Comparison of ENCODE assay signal across 8 cellular contexts in the genomic region with DNA sequence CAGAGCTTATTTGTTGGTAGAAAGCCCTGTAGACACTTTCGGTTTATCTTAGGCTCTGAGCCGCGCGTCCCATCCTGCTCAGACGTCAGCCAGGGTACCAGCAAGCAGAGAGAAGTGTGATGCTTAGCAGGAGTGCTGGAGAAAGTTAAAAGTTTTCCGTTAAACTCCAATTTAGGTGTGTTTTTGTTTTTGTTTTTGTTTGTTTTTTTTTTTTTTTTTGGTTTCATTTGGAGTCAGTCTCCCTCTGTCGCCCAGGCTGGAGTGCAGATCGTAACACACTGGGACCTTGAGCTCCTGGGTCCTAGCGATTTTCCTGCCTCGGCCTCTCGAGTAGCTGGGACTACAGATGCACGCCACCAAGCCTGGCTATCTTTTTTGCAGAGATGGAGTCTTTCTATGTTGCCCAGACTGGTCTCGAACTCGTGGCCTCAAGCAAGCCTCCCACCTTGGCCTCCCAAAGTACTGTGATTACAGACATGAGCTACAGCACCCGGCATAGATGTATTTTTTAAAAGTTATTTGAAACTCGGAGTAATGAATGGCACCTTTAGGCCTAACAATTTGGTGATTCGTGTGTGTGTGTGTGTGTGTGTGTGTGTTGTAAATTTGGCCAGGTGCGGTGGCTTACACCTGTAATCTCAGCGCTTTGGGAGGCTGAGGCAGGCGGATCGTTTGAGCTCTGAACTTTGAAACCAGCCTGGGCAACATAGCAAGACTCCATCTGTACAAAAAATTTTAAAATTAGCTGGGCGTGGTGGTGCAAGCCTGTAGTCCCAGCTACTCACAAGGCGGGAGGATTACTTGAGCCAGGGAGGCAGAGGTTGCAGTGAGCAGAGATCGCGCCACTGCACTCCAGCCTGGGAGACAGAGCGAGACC. TPM values are rescaled to one million over a fixed set of nuclear protein-coding genes. Genes with fewer than 3 reads are reported as not detected.
DNase-seq lines count a peak whose midpoint lies in the region; ATAC-seq, FAIRE-seq and TF ChIP-seq lines count a peak whose summit lies in the region.

No MANE protein-coding gene starts in this region.

- H3K9me3 ChIP-seq in keratinocyte (ENCODE audit: control insufficient read depth, low read depth, low read length): no peaks in the 10 kb centered on the region
- H3K9me3 ChIP-seq in testis: no peaks in the 10 kb centered on the region

- peak overlapping the region; percentile 72 for H3K27ac Mint-ChIP-seq in activated naive CD8-positive, alpha-beta T cell

- no peak for TF ChIP-seq POLR2A in testis (IDR thresholded peaks at IDR 0.05)

- DNase-seq in GM13977 (ENCODE audit: low spot score) (peak; percentile 68), keratinocyte (ENCODE audit: low read depth, low spot score) (no peak), testis (no peak), KG1 (lab: John Stamatoyannopoulos, UW) (no peak), medulla oblongata (ENCODE audit: extremely low spot score) (no peak)
- no peak for DNase-seq in stimulated activated naive CD4-positive, alpha-beta T cell treated with Interleukin-2 at 50 U/mL for 16 hours (lab: John Stamatoyannopoulos, UW)

- intact Hi-C loops in testis (cut with DNase I; ENCODE audit: low total_unique reads): no loop called here

- H3K4me1 Mint-ChIP-seq in activated naive CD8-positive, alpha-beta T cell (ENCODE audit: low read depth): peaks cover 17% of the 10 kb centered on the region

- H3K4me3 ChIP-seq in keratinocyte (ENCODE audit: control insufficient read depth in 2 of 3, extremely low read depth in 1 of 3, insufficient read depth in 2 of 3, low read depth in 1 of 3, low read length in 3 of 3): peak overlapping the region; percentile 76 to 84 (median 79)
- H3K4me3 ChIP-seq in testis: peak overlapping the region; percentile 68 to 96

- H3K36me3 ChIP-seq in keratinocyte (ENCODE audit: control insufficient read depth in 2 of 2, extremely low read depth in 1 of 2, insufficient read depth in 2 of 2, low read length in 2 of 2): no peaks in the 10 kb centered on the region
- no peaks in the 10 kb centered on the region for H3K36me3 ChIP-seq in testis (ENCODE audit: low read depth, missing control alignments)

- H3K4me2 ChIP-seq in keratinocyte (ENCODE audit: control insufficient read depth, extremely low read depth, insufficient read depth, low read depth, low read length): peak overlapping the region; percentile 88

- H3K27me3 ChIP-seq in keratinocyte (ENCODE audit: control insufficient read depth, extremely low read depth, insufficient read depth, low read length) (no peaks in the 10 kb centered on the region), testis (no peaks in the 10 kb centered on the region)

- peak overlapping the region; percentile 93 for H3K4me3 Mint-ChIP-seq in activated naive CD8-positive, alpha-beta T cell

- H3K9me3 Mint-ChIP-seq in activated naive CD8-positive, alpha-beta T cell (ENCODE audit: low read depth): no peaks in the 10 kb centered on the region

- no peaks in the 10 kb centered on the region for H4K20me1 ChIP-seq in keratinocyte (ENCODE audit: control insufficient read depth, extremely low read depth, insufficient read depth, low read length)

- no peaks in the 10 kb centered on the region for H3K27me3 Mint-ChIP-seq in activated naive CD8-positive, alpha-beta T cell

- peak; percentile 18 for ATAC-seq in HG03060 (IDR thresholded peaks at IDR 0.05; ENCODE audit: low read depth, unreplicated experiment)

- no peaks in the 10 kb centered on the region for H3K79me2 ChIP-seq in keratinocyte (ENCODE audit: control insufficient read depth, insufficient read depth, low read length)

- H2AFZ ChIP-seq in keratinocyte (ENCODE audit: control insufficient read depth, low read length): peak overlapping the region; percentile 77

- H3K4me1 ChIP-seq in keratinocyte (ENCODE audit: control insufficient read depth, extremely low read depth, insufficient read depth, low read length) (peaks cover 12% of the 10 kb centered on the region), testis (peaks cover 3% of the 10 kb centered on the region)

- no peaks in the 10 kb centered on the region for H3K9me1 ChIP-seq in keratinocyte (ENCODE audit: control insufficient read depth, extremely low read depth, insufficient read depth, low read length)

- H3K27ac ChIP-seq in keratinocyte (ENCODE audit: control insufficient read depth, insufficient read depth, low read length) (no peak overlapping the region), testis (peak overlapping the region; percentile 84 to 94)

- 53 to 54% methylated on average over 26 of the region's 26 CpGs for WGBS in testis, 2 donors

- in situ Hi-C loops in GM13977 (cut with MboI; ENCODE audit: low pct_unique_long_range_greater_than_20kb, low sequenced_read_pairs, unreplicated experiment): no loop called here

- no peak for TF ChIP-seq CTCF in GM13977 (IDR thresholded peaks at IDR 0.05; ENCODE audit: extremely low read depth, insufficient read depth, missing control alignments)
- TF ChIP-seq CTCF in keratinocyte (optimal IDR thresholded peaks at IDR 0.05 in 1 of 3, IDR thresholded peaks at IDR 0.05 in 1 of 3, conservative IDR thresholded peaks at IDR 0.05 in 1 of 3; ENCODE audit: extremely low read depth in 1 of 3, insufficient read depth in 2 of 3, low read length in 3 of 3): no peak
- TF ChIP-seq CTCF in testis (IDR thresholded peaks at IDR 0.05): no peak

- peak overlapping the region; percentile 62 for H3K9ac ChIP-seq in keratinocyte (ENCODE audit: control insufficient read depth, extremely low read depth, insufficient read depth, low read length)

- no peak for FAIRE-seq in keratinocyte (lab: Jason Lieb, UNC)

- dilution Hi-C loops in keratinocyte (cut with MboI; ENCODE audit: extremely low pct_ligation_motif_present, low sequenced_read_pairs): no loop called here

- peaks cover 2% of the 10 kb centered on the region for H3K36me3 Mint-ChIP-seq in activated naive CD8-positive, alpha-beta T cell

RNA-seq across cellular contexts. Expression of gene HIP1, which starts 1.3 kb away (rescaled TPM):
- 5.0 to 6.9 TPM (median 5.3 TPM) in 3 replicates for polyA plus RNA-seq in keratinocyte
- 4.0 TPM for polyA plus RNA-seq in keratinocyte (2011; ENCODE audit: low read depth)
- polyA plus RNA-seq in keratinocyte (2011; cell fraction: cytosol; rRNA removed): 5.3 and 5.5 TPM in 2 replicates
- 9.0 and 10.3 TPM in 2 replicates for polyA plus RNA-seq in keratinocyte (2011; cell fraction: nucleus; rRNA removed)
- polyA plus RNA-seq in keratinocyte (2012; ENCODE audit: low replicate concordance): 1.7 and 5.5 TPM in 2 replicates
- 9.5 to 13.5 TPM (median 10.6 TPM) in 3 replicates for polyA minus RNA-seq in keratinocyte
- 8.4 TPM for polyA minus RNA-seq in keratinocyte (2011; cell fraction: cytosol; rRNA and poly(A)+ RNA removed)
- polyA minus RNA-seq in keratinocyte (2011; cell fraction: nucleus; rRNA and poly(A)+ RNA removed): 5.9 and 14.0 TPM in 2 replicates
- total RNA-seq in testis: 10 to 100 TPM; 43.5 to 85.4 TPM
- 68.0 TPM for polyA plus RNA-seq in testis (ENCODE audit: insufficient read depth, low read depth, low replicate concordance)

RNA-seq across cellular contexts. Expression of gene CCL26, which starts 32.0 kb away (rescaled TPM):
- polyA plus RNA-seq in keratinocyte (0.20 TPM in 1 of 3 replicates, not detected in the others), testis (ENCODE audit: insufficient read depth, low read depth, low replicate concordance) (5.6 TPM)
- not detected for polyA plus RNA-seq in keratinocyte (2011; ENCODE audit: low read depth)
- polyA plus RNA-seq in keratinocyte (2011; cell fraction: cytosol; rRNA removed): not detected in 2 replicates
- polyA plus RNA-seq in keratinocyte (2011; cell fraction: nucleus; rRNA removed): 0.71 TPM in 1 of 2 replicates, not detected in the other
- not detected in 2 replicates for polyA plus RNA-seq in keratinocyte (2012; ENCODE audit: low replicate concordance)
- polyA minus RNA-seq in keratinocyte: not detected in 3 replicates
- polyA minus RNA-seq in keratinocyte (2011; cell fraction: cytosol; rRNA and poly(A)+ RNA removed): not detected
- polyA minus RNA-seq in keratinocyte (2011; cell fraction: nucleus; rRNA and poly(A)+ RNA removed): not detected in 2 replicates
- total RNA-seq in testis: 1 to 10 TPM in 1 of 2 donors, not detected in 1; 1.1 TPM
